ENCODE assay signal across 1 cellular context in the genomic region with DNA sequence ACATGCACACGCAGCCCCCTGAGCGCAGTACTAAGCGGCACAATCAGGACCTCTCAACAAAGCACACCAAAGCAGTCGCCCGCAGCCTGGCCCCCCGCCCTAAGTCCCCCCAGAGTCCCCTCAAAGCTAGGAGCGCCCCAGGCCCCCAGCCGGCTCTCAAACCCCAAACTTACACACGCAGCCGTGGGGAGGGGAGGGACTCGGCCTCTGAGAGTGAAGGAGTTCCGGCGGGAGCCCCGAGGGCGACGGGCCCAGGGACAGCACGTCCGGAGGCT.
TF ChIP-seq lines count a peak whose summit lies in the region.

No MANE protein-coding gene starts in this region.

TF ChIP-seq in K562, 482 proteins besides CTCF, POLR2A, EP300 and RAD21:
- TF ChIP-seq ZNF184 (CRISPR knock-in tag; IDR thresholded peaks at IDR 0.05) (no peak), ZNF253 (CRISPR knock-in tag; conservative IDR thresholded peaks at IDR 0.05) (no peak), ERF (CRISPR knock-in tag; IDR thresholded peaks at IDR 0.05) (no peak), NR3C1 (CRISPR knock-in tag; IDR thresholded peaks at IDR 0.05) (0 out of 2 replicates have a peak, but pooled peaks have one; percentile 40), PHB2 (IDR thresholded peaks at IDR 0.05; ENCODE audit: low read depth) (no peak), SAP30 (IDR thresholded peaks at IDR 0.05; ENCODE audit: borderline replicate concordance, insufficient read depth, low read depth, low read length, poor library complexity, severe bottlenecking) (peak; percentile 3), MTA3 (IDR thresholded peaks at IDR 0.05; ENCODE audit: borderline replicate concordance) (no peak), ZNF586 (CRISPR knock-in tag; conservative IDR thresholded peaks at IDR 0.05) (no peak), ZNF717 (CRISPR knock-in tag; IDR thresholded peaks at IDR 0.05) (no peak), KDM4B (IDR thresholded peaks at IDR 0.05; ENCODE audit: borderline replicate concordance in 2 of 2, low read depth in 1 of 2) (0 out of 4 replicates have a peak, but pooled peaks of 1 of the 2 experiments have one; percentile 17), AFF1 (IDR thresholded peaks at IDR 0.05; ENCODE audit: low read depth in 1 of 2, partially characterized antibody in 2 of 2) (peak in 1 of 2 experiments; percentile 46), NR2C2 (CRISPR knock-in tag; IDR thresholded peaks at IDR 0.05) (no peak), NR2C2 (tag; IDR thresholded peaks at IDR 0.05) (0 out of 2 replicates have a peak, but pooled peaks have one; percentile 30), MAFF (IDR thresholded peaks at IDR 0.05; ENCODE audit: low read length) (no peak), CHCHD3 (CRISPR knock-in tag; IDR thresholded peaks at IDR 0.05) (0 out of 2 replicates have a peak, but pooled peaks have one; percentile 17), FOSL1 (tag; conservative IDR thresholded peaks at IDR 0.05) (no peak), ARHGAP35 (IDR thresholded peaks at IDR 0.05; ENCODE audit: partially characterized antibody) (no peak), ILF3 (IDR thresholded peaks at IDR 0.05; ENCODE audit: borderline replicate concordance) (no peak), RB1 (IDR thresholded peaks at IDR 0.05; ENCODE audit: low read depth) (no peak)
- TF ChIP-seq, protein P1, sequence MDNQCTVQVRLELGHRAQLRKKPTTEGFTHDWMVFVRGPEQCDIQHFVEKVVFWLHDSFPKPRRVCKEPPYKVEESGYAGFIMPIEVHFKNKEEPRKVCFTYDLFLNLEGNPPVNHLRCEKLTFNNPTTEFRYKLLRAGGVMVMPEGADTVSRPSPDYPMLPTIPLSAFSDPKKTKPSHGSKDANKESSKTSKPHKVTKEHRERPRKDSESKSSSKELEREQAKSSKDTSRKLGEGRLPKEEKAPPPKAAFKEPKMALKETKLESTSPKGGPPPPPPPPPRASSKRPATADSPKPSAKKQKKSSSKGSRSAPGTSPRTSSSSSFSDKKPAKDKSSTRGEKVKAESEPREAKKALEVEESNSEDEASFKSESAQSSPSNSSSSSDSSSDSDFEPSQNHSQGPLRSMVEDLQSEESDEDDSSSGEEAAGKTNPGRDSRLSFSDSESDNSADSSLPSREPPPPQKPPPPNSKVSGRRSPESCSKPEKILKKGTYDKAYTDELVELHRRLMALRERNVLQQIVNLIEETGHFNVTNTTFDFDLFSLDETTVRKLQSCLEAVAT (IDR thresholded peaks at IDR 0.05): peak in 1 of 2 experiments; percentile 51; a peak in 2 of 4 replicates
TF ChIP-seq in K562: peak in this region for 7.
